ENCODE assay signal across 25 cellular contexts in genomic region chr7:75924251-75924650, GRCh38.
"Had no signal": no experiment of that assay in that cellular context is flagged by ENCODE, and none has a peak within 500 bp of the region (broad histone marks: within the 10 kb centered on the region; RNA-seq: fewer than 3 reads in every experiment).

No MANE protein-coding gene starts in this region.

- H3K27ac ChIP-seq: lower lobe of right lung, ovary, right atrium auricular region, skin epidermis, stomach, tibial artery, upper lobe of right lung had no signal

- H3K36me3 ChIP-seq: ovary, upper lobe of right lung had no signal

- ATAC-seq: left lobe of liver; left ventricle myocardium superior; natural killer cell; sciatic nerve; stimulated activated naive B cell treated with anti-CD40 and anti-IgM and Interleukin-4, amounts not matched to agents 10 μg/mL and 1 μg/mL and 100 μg/mL, for 72 hours; stimulated activated naive CD8-positive, alpha-beta T cell treated with anti-CD3 and anti-CD28 coated beads, Interleukin-15, Interleukin-2, amounts not matched to agents 100 U/mL and 50 U/mL, for 24 hours had no signal

- H3K4me3 ChIP-seq: lower lobe of right lung, ovary, right atrium auricular region, skin epidermis, stomach, testis, tibial artery, upper lobe of right lung had no signal

- H3K4me1 ChIP-seq: upper lobe of right lung had no signal

- DNase-seq: hippocampal formation; left ventricle myocardium superior; lower lobe of right lung; mammary epithelial cell; mesendoderm; naive B cell; natural killer cell; ovary; stimulated activated CD4-positive, alpha-beta T cell treated with anti-CD3 and anti-CD28 coated beads, Interleukin-12 subunit alpha, Interleukin-12 subunit beta, amount 100 ng/mL, for 4 hours; stimulated activated CD4-positive, alpha-beta T cell treated with anti-CD3 and anti-CD28 coated beads, Interleukin-15, amount 100 ng/mL, for 24 hours; stimulated activated CD4-positive, alpha-beta T cell treated with anti-CD3 and anti-CD28 coated beads, Interleukin-2, amount 100 ng/mL, for 24 hours; stimulated activated CD4-positive, alpha-beta T cell treated with anti-CD3 and anti-CD28 coated beads, Interleukin-4, amount 100 ng/mL, for 1 hour; stimulated activated naive B cell treated with anti-CD40 and anti-IgM and Interleukin-4, amounts not matched to agents 10 μg/mL and 1 μg/mL and 100 μg/mL, for 72 hours; stimulated activated naive CD8-positive, alpha-beta T cell treated with anti-CD3 and anti-CD28 coated beads, Interleukin-15, Interleukin-2, amounts not matched to agents 100 U/mL and 50 U/mL, for 24 hours; stomach; testis; tibial artery; trophoblast cell; upper lobe of right lung had no signal

- H3K9me3 ChIP-seq: lower lobe of right lung, ovary, right atrium auricular region, stomach, testis, tibial artery, upper lobe of right lung had no signal

- H3K27me3 ChIP-seq: ovary, right atrium auricular region, stomach, testis, tibial artery, upper lobe of right lung had no signal

- FAIRE-seq: keratinocyte, urothelium cell line had no signal
